21 cellular contexts compared by ENCODE assay signal in genomic region chr1:159212596-159212995, GRCh38. TPM values are rescaled to one million over a fixed set of nuclear protein-coding genes. Genes with fewer than 3 reads are reported as not detected.
DNase-seq lines count a peak whose midpoint lies in the region; ATAC-seq and TF ChIP-seq lines count a peak whose summit lies in the region.
"Had no signal": no experiment of that assay in that cellular context is flagged by ENCODE, and none has a peak within 500 bp of the region (broad histone marks: within the 10 kb centered on the region; RNA-seq: fewer than 3 reads in every experiment).

No MANE protein-coding gene starts in this region.

- no peaks in the 10 kb centered on the region for H3K9me3 Mint-ChIP-seq in MCF 10A (ENCODE audit: unreplicated experiment)
- H3K9me3 Mint-ChIP-seq: CD8-positive, alpha-beta T cell had no signal

- H3K27ac Mint-ChIP-seq in MCF 10A (ENCODE audit: low read depth, unreplicated experiment), result peak overlapping the region; percentile 63
- H3K27ac Mint-ChIP-seq: B cell; CD4-positive, CD25-positive, alpha-beta regulatory T cell; CD8-positive, alpha-beta T cell had no signal

- no TSS peak for BruUV-seq in MCF 10A (replicated peaks; lab: Mats Ljungman, UMichigan)

- intact Hi-C loops in MCF 10A (cut with micrococcal nuclease), result loop anchor here (5.0 kb wide), 2 partner anchors 385 to 585 kb away; no protein-coding TSS in a partner anchor
- intact Hi-C loops in breast epithelium (cut with DNase I; ENCODE audit: low total_unique reads), result no loop called here
- intact Hi-C loops in right cardiac atrium (cut with DNase I), result loop anchor here in 2 of 4 donors (5.0 kb wide), 1 partner anchor 50 kb away; no protein-coding TSS in a partner anchor

- WGBS in right cardiac atrium, result 71% methylated on average over 4 of the region's 4 CpGs

- H3K9me3 ChIP-seq in breast epithelium, result no peaks in the 10 kb centered on the region
- H3K9me3 ChIP-seq in right cardiac atrium (ENCODE audit: control insufficient read depth, low read length), result no peaks in the 10 kb centered on the region
- H3K9me3 ChIP-seq: BLaER1 treated with 17β-estradiol and CSF1 and Interleukin-3, amounts not matched to agents 10 nM and 100 nM; Caco-2 had no signal

- H3K4me1 ChIP-seq in breast epithelium, result no peaks in the 10 kb centered on the region
- no peaks in the 10 kb centered on the region for H3K4me1 ChIP-seq in right cardiac atrium (ENCODE audit: control insufficient read depth, insufficient read depth, low read length)
- H3K4me1 ChIP-seq: BLaER1 treated with 17β-estradiol and CSF1 and Interleukin-3, amounts not matched to agents 10 nM and 100 nM; Caco-2 had no signal

- no peak overlapping the region for H3K27ac ChIP-seq in breast epithelium
- H3K27ac ChIP-seq in right cardiac atrium (ENCODE audit: low read length), result no peak overlapping the region
- H3K27ac ChIP-seq: BLaER1 treated with 17β-estradiol and CSF1 and Interleukin-3, amounts not matched to agents 10 nM and 100 nM; C4-2B had no signal

- DNase-seq in MCF 10A (ENCODE audit: unreplicated experiment) (peak; percentile 71), breast epithelium (ENCODE audit: low spot score in 2 of 2) (no peak), cardiac fibroblast (ENCODE audit: low read depth in 2 of 2) (peak; percentile 35 to 49), fibroblast of mammary gland (ENCODE audit: low read depth) (peak; percentile 57), AML-193 (lab: John Stamatoyannopoulos, UW) (no peak), NCI-H526 treated with DMSO at 0.1 percent for 48 hours (lab: John Stamatoyannopoulos, UW) (no peak), right cardiac atrium (no peak)
- DNase-seq: 8988T; ACHN; Caco-2; Calu3; CD4-positive, CD25-positive, alpha-beta regulatory T cell; CD8-positive, alpha-beta T cell; DMS79 treated with DMSO at 0.1 percent for 48 hours; GF-D8 had no signal

- H3K4me1 Mint-ChIP-seq in MCF 10A (ENCODE audit: insufficient read depth, unreplicated experiment), result peaks cover 47% of the 10 kb centered on the region

- H3K27me3 Mint-ChIP-seq in MCF 10A (ENCODE audit: insufficient read depth, unreplicated experiment), result no peaks in the 10 kb centered on the region

- peaks cover 6% of the 10 kb centered on the region for H3K36me3 Mint-ChIP-seq in MCF 10A (ENCODE audit: insufficient read depth, unreplicated experiment)
- H3K36me3 Mint-ChIP-seq: CD4-positive, CD25-positive, alpha-beta regulatory T cell; CD8-positive, alpha-beta T cell had no signal

- ATAC-seq in right cardiac atrium, result no peak
- ATAC-seq: CD8-positive, alpha-beta T cell had no signal

- TF ChIP-seq CTCF in MCF 10A (IDR thresholded peaks at IDR 0.05; ENCODE audit: unreplicated experiment) (no peak), breast epithelium (IDR thresholded peaks at IDR 0.05) (no peak), cardiac fibroblast (IDR thresholded peaks at IDR 0.05; ENCODE audit: low read depth, low read length) (no peak), fibroblast of mammary gland (conservative IDR thresholded peaks at IDR 0.05; ENCODE audit: control insufficient read depth, insufficient read depth, low read depth, low read length) (no peak)

- CTCF ChIA-PET in MCF 10A (lab: Yijun Ruan, JAX), result interaction anchor here (0.5 to 17.2 kb wide), 61 partner anchors 9 to 794 kb away, joined by 3 to 385 read pairs (median 6); partner anchors contain the start of gene ACKR1

- no peak overlapping the region for H3K4me3 Mint-ChIP-seq in MCF 10A (ENCODE audit: unreplicated experiment)
- H3K4me3 Mint-ChIP-seq: B cell; CD4-positive, CD25-positive, alpha-beta regulatory T cell; CD8-positive, alpha-beta T cell had no signal

- POLR2A ChIA-PET in MCF 10A (lab: Yijun Ruan, JAX), result interaction anchor here (0.7 to 3.1 kb wide), 9 partner anchors 15 to 818 kb away, joined by 3 to 13 read pairs (median 8); no protein-coding TSS in a partner anchor

- H3K36me3 ChIP-seq in breast epithelium, result no peaks in the 10 kb centered on the region
- H3K36me3 ChIP-seq: BLaER1 treated with 17β-estradiol and CSF1 and Interleukin-3, amounts not matched to agents 10 nM and 100 nM had no signal

- H3K27me3 ChIP-seq in breast epithelium, result peaks cover 0 to 6% of the 10 kb centered on the region in 2 donors
- H3K27me3 ChIP-seq in right cardiac atrium (ENCODE audit: control insufficient read depth, insufficient read depth), result peaks cover 3% of the 10 kb centered on the region
- H3K27me3 ChIP-seq: BLaER1 treated with 17β-estradiol and CSF1 and Interleukin-3, amounts not matched to agents 10 nM and 100 nM had no signal

- no peak for TF ChIP-seq POLR2A in breast epithelium (IDR thresholded peaks at IDR 0.05)

- H3K4me3 ChIP-seq in breast epithelium (no peak overlapping the region), cardiac fibroblast (replicated peaks in 1 of 2; ENCODE audit: low read depth in 2 of 2, low read length in 2 of 2) (no peak overlapping the region), fibroblast of mammary gland (ENCODE audit: control insufficient read depth, low read depth, low read length) (no peak overlapping the region), right cardiac atrium (ENCODE audit: low read length) (no peak overlapping the region)
- H3K4me3 ChIP-seq: BLaER1 treated with 17β-estradiol and CSF1 and Interleukin-3, amounts not matched to agents 10 nM and 100 nM had no signal

RNA-seq across cellular contexts. Expression of gene ACKR1, which starts 7.9 kb away (rescaled TPM):
- total RNA-seq in MCF 10A (2022) (45.6 and 47.6 TPM in 2 replicates), breast epithelium (10 to 100 TPM; 32.3 to 83.2 (median 81.9) TPM), right cardiac atrium (10 to 100 TPM in 1 of 4 donors, 1 to 10 TPM in 3; 2.7 to 17.9 (median 4.0) TPM)
- 13.1 TPM for polyA plus RNA-seq in right cardiac atrium
- total RNA-seq: A673; B cell; Caco-2; Calu3; CD4-positive, CD25-positive, alpha-beta regulatory T cell; CD8-positive, alpha-beta T cell had no signal
- polyA plus RNA-seq: AG04450; BJ; CD4-positive, CD25-positive, alpha-beta regulatory T cell had no signal

RNA-seq across cellular contexts. Expression of gene CADM3, which starts 41.2 kb away (rescaled TPM):
- total RNA-seq in MCF 10A (2022) (207 and 222 TPM in 2 replicates), breast epithelium (10 to 100 TPM in 2 of 3 donors, 1 to 10 TPM in 1; 5.2 to 22.6 (median 15.2) TPM), right cardiac atrium (10 to 100 TPM in 2 of 4 donors, 1 to 10 TPM in 2; 6.1 to 13.2 (median 8.7) TPM)
- 9.0 TPM for polyA plus RNA-seq in right cardiac atrium
- total RNA-seq: A673; Caco-2; Calu3; CD4-positive, CD25-positive, alpha-beta regulatory T cell; CD8-positive, alpha-beta T cell had no signal
- polyA plus RNA-seq: CD4-positive, CD25-positive, alpha-beta regulatory T cell had no signal

Comparison
In these comparisons a context has a peak if more than half of its experiments do, and no peak if none do; other contexts are left out.
1. DNase-seq: peak in MCF 10A (single experiment), cardiac fibroblast (2 of 2) and fibroblast of mammary gland (single experiment); none in breast epithelium (0 of 2), AML-193 (0 of 2), NCI-H526 treated with DMSO at 0.1 percent for 48 hours (single experiment) and right cardiac atrium (0 of 3).